ENCODE assay signal across 15 cellular contexts in genomic region chrX:43970528-43970927, GRCh38. TPM values are rescaled to one million over a fixed set of nuclear protein-coding genes. Genes with fewer than 3 reads are reported as not detected.
DNase-seq lines count a peak whose midpoint lies in the region; ATAC-seq and TF ChIP-seq lines count a peak whose summit lies in the region.
"Had no signal": no experiment of that assay in that cellular context is flagged by ENCODE, and none has a peak within 500 bp of the region (broad histone marks: within the 10 kb centered on the region; RNA-seq: fewer than 3 reads in every experiment).

No MANE protein-coding gene starts in this region.

- H3K9me3 Mint-ChIP-seq in stimulated activated naive CD8-positive, alpha-beta T cell treated with anti-CD3 and anti-CD28 coated beads, Interleukin-15, amount 100 ng/mL, for 72 hours, result no peaks in the 10 kb centered on the region

- no peak for DNase-seq in stimulated activated naive CD8-positive, alpha-beta T cell treated with anti-CD3 and anti-CD28 coated beads, Interleukin-15, Interleukin-2, amounts not matched to agents 100 U/mL and 50 U/mL, for 24 hours
- no peak for DNase-seq in stimulated activated naive CD8-positive, alpha-beta T cell treated with anti-CD3 and anti-CD28 coated beads, Interleukin-15, amount 100 ng/mL, for 72 hours
- DNase-seq in foreskin fibroblast (peak; percentile 59 to 73), uterus (no peak), erythroblast (lab: John Stamatoyannopoulos, UW) (no peak), transverse colon (no peak)
- DNase-seq: activated naive CD4-positive, alpha-beta T cell treated with anti-CD3 and anti-CD28 coated beads, Interleukin-2, amount 50 U/mL, for 16 hours; cerebellar nuclear complex; NCI-H2081; occipital lobe; stimulated activated CD4-positive, alpha-beta T cell treated with anti-CD3 and anti-CD28 coated beads, Interleukin-15, amount 100 ng/mL, for 24 hours; tibial artery had no signal

- H3K27me3 ChIP-seq in uterus (no peaks in the 10 kb centered on the region), transverse colon (no peaks in the 10 kb centered on the region)
- H3K27me3 ChIP-seq: tibial artery had no signal

- peak overlapping the region; percentile 79 to 81 for H3K27ac ChIP-seq in uterus
- no peak overlapping the region for H3K27ac ChIP-seq in transverse colon

- H3K4me3 Mint-ChIP-seq in stimulated activated naive CD8-positive, alpha-beta T cell treated with anti-CD3 and anti-CD28 coated beads, Interleukin-15, amount 100 ng/mL, for 72 hours, result no peak overlapping the region

- intact Hi-C loops in uterus (cut with DNase I; ENCODE audit: low total_unique reads) (no loop called here), transverse colon (cut with DNase I; ENCODE audit: low total_unique reads) (no loop called here)

- H3K27me3 Mint-ChIP-seq in stimulated activated naive CD8-positive, alpha-beta T cell treated with anti-CD3 and anti-CD28 coated beads, Interleukin-15, amount 100 ng/mL, for 72 hours, result peaks cover 31% of the 10 kb centered on the region

- 69 to 100% methylated on average over 1 to 5 of the region's 5 CpGs for WGBS in transverse colon (ENCODE audit: low coverage in 1 of 2), 2 donors

- H3K4me3 ChIP-seq in foreskin fibroblast (ENCODE audit: low read depth in 1 of 2, low read length in 2 of 2) (no peak overlapping the region), uterus (no peak overlapping the region), transverse colon (no peak overlapping the region)
- H3K4me3 ChIP-seq: tibial artery had no signal

- H3K36me3 ChIP-seq in uterus (no peaks in the 10 kb centered on the region), transverse colon (no peaks in the 10 kb centered on the region)
- H3K36me3 ChIP-seq: tibial artery had no signal

- in situ Hi-C loops in transverse colon (cut with MboI; ENCODE audit: low pct_ligation_motif_present in 1 of 4, low pct_unique_long_range_greater_than_20kb in 1 of 4, low sequenced_read_pairs in 3 of 4), result loop anchor here in 2 of 4 donors (25.0 kb wide), 2 partner anchors 1092 to 1217 kb away; no protein-coding TSS in a partner anchor

- TF ChIP-seq EP300 in transverse colon (IDR thresholded peaks at IDR 0.05; ENCODE audit: low read depth), result no peak

- no peaks in the 10 kb centered on the region for H3K4me1 ChIP-seq in uterus
- H3K4me1 ChIP-seq in transverse colon, result peaks cover 0 to 2% (median 1%) of the 10 kb centered on the region in 4 donors

- no peak for TF ChIP-seq CTCF in foreskin fibroblast (IDR thresholded peaks at IDR 0.05; ENCODE audit: low read depth, low read length)
- TF ChIP-seq CTCF in uterus (IDR thresholded peaks at IDR 0.05), result no peak
- TF ChIP-seq CTCF in transverse colon (IDR thresholded peaks at IDR 0.05), result no peak

- H3K9me3 ChIP-seq in uterus (no peaks in the 10 kb centered on the region), transverse colon (no peaks in the 10 kb centered on the region)
- H3K9me3 ChIP-seq: tibial artery had no signal

- no peak for TF ChIP-seq POLR2A in uterus (IDR thresholded peaks at IDR 0.05)
- TF ChIP-seq POLR2A in erythroblast (IDR thresholded peaks at IDR 0.05; ENCODE audit: low read length), result no peak
- TF ChIP-seq POLR2A in transverse colon (IDR thresholded peaks at IDR 0.05), result no peak

- H3K27ac Mint-ChIP-seq in stimulated activated naive CD8-positive, alpha-beta T cell treated with anti-CD3 and anti-CD28 coated beads, Interleukin-15, amount 100 ng/mL, for 72 hours, result no peak overlapping the region

- H3K4me1 Mint-ChIP-seq in stimulated activated naive CD8-positive, alpha-beta T cell treated with anti-CD3 and anti-CD28 coated beads, Interleukin-15, amount 100 ng/mL, for 72 hours, result peaks cover 11% of the 10 kb centered on the region

- ATAC-seq in stimulated activated naive CD8-positive, alpha-beta T cell treated with anti-CD3 and anti-CD28 coated beads, Interleukin-15, Interleukin-2, amounts not matched to agents 100 U/mL and 50 U/mL, for 24 hours, result peak; percentile 55
- no peak for ATAC-seq in stimulated activated naive CD8-positive, alpha-beta T cell treated with anti-CD3 and anti-CD28 coated beads, Interleukin-15, amount 100 ng/mL, for 72 hours
- ATAC-seq in SK-N-SH treated with all-trans-retinoic acid at 6 μM for 48 hours (peak; percentile 45; the same call in 2 of the 3 replicates), esophagus mucosa (no peak)

TF ChIP-seq in SK-N-SH treated with all-trans-retinoic acid at 6 μM for 48 hours, 23 proteins besides CTCF, POLR2A, EP300 and RAD21:
- TF ChIP-seq TCF4 (CRISPR knock-in tag; IDR thresholded peaks at IDR 0.05; ENCODE audit: borderline replicate concordance) (no peak), ZFP30 (CRISPR knock-in tag; IDR thresholded peaks at IDR 0.05) (no peak), ZNF70 (CRISPR knock-in tag; IDR thresholded peaks at IDR 0.05) (no peak), ZFP3 (CRISPR knock-in tag; IDR thresholded peaks at IDR 0.05) (no peak), ZNF8 (CRISPR knock-in tag; IDR thresholded peaks at IDR 0.05) (no peak), GLIS3 (CRISPR knock-in tag; IDR thresholded peaks at IDR 0.05) (no peak)
- TF ChIP-seq, protein P1, sequence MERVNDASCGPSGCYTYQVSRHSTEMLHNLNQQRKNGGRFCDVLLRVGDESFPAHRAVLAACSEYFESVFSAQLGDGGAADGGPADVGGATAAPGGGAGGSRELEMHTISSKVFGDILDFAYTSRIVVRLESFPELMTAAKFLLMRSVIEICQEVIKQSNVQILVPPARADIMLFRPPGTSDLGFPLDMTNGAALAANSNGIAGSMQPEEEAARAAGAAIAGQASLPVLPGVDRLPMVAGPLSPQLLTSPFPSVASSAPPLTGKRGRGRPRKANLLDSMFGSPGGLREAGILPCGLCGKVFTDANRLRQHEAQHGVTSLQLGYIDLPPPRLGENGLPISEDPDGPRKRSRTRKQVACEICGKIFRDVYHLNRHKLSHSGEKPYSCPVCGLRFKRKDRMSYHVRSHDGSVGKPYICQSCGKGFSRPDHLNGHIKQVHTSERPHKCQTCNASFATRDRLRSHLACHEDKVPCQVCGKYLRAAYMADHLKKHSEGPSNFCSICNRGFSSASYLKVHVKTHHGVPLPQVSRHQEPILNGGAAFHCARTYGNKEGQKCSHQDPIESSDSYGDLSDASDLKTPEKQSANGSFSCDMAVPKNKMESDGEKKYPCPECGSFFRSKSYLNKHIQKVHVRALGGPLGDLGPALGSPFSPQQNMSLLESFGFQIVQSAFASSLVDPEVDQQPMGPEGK (CRISPR knock-in tag; IDR thresholded peaks at IDR 0.05; ENCODE audit: borderline replicate concordance), result no peak
TF ChIP-seq in SK-N-SH treated with all-trans-retinoic acid at 6 μM for 48 hours: peak in this region for 0.

RNA-seq across cellular contexts. Expression of gene NDP, which starts 2.7 kb away (rescaled TPM):
- total RNA-seq in uterus (10 to 100 TPM in 1 of 4 donors, 1 to 10 TPM in 3; 4.4 to 25.2 (median 6.9) TPM), esophagus mucosa (not detected), transverse colon (under 1 TPM in 1 of 4 donors, not detected in 3; 0.27 TPM)
- total RNA-seq: A673 had no signal

Comparison
In these comparisons a context has a peak if more than half of its experiments do, and no peak if none do; other contexts are left out.
1. ATAC-seq: peak in stimulated activated naive CD8-positive, alpha-beta T cell treated with anti-CD3 and anti-CD28 coated beads, Interleukin-15, Interleukin-2, amounts not matched to agents 100 U/mL and 50 U/mL, for 24 hours (single experiment) and SK-N-SH treated with all-trans-retinoic acid at 6 μM for 48 hours (single experiment); none in stimulated activated naive CD8-positive, alpha-beta T cell treated with anti-CD3 and anti-CD28 coated beads, Interleukin-15, amount 100 ng/mL, for 72 hours (single experiment) and esophagus mucosa (single experiment).
2. DNase-seq: peak in foreskin fibroblast (2 of 2); none in stimulated activated naive CD8-positive, alpha-beta T cell treated with anti-CD3 and anti-CD28 coated beads, Interleukin-15, Interleukin-2, amounts not matched to agents 100 U/mL and 50 U/mL, for 24 hours (single experiment), stimulated activated naive CD8-positive, alpha-beta T cell treated with anti-CD3 and anti-CD28 coated beads, Interleukin-15, amount 100 ng/mL, for 72 hours (0 of 2), uterus (0 of 2), erythroblast (0 of 2) and transverse colon (single experiment).
3. H3K27ac ChIP-seq: peak in uterus (2 of 2); none in transverse colon (0 of 4).